Comparison of ENCODE assay signal across 1 cellular context in genomic region chr12:113385282-113385882, GRCh38.
TF ChIP-seq lines count a peak whose summit lies in the region.

No MANE protein-coding gene starts in this region.

TF ChIP-seq in GM12878, 131 proteins besides CTCF, POLR2A, EP300 and RAD21:
- TF ChIP-seq, protein P1, sequence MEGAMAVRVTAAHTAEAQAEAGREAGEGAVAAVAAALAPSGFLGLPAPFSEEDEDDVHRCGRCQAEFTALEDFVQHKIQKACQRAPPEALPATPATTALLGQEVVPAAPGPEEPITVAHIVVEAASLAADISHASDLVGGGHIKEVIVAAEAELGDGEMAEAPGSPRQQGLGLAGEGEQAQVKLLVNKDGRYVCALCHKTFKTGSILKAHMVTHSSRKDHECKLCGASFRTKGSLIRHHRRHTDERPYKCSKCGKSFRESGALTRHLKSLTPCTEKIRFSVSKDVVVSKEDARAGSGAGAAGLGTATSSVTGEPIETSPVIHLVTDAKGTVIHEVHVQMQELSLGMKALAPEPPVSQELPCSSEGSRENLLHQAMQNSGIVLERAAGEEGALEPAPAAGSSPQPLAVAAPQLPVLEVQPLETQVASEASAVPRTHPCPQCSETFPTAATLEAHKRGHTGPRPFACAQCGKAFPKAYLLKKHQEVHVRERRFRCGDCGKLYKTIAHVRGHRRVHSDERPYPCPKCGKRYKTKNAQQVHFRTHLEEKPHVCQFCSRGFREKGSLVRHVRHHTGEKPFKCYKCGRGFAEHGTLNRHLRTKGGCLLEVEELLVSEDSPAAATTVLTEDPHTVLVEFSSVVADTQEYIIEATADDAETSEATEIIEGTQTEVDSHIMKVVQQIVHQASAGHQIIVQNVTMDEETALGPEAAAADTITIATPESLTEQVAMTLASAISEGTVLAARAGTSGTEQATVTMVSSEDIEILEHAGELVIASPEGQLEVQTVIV (IDR thresholded peaks at IDR 0.05; ENCODE audit: borderline replicate concordance, partially characterized antibody) = no peak
- TF ChIP-seq HDAC6 (IDR thresholded peaks at IDR 0.05; ENCODE audit: unreplicated experiment) (no peak), SIX5 (IDR thresholded peaks at IDR 0.05; ENCODE audit: low read depth, low read length, severe bottlenecking) (no peak), DPF2 (IDR thresholded peaks at IDR 0.05) (no peak), SUPT20H (IDR thresholded peaks at IDR 0.05; ENCODE audit: borderline replicate concordance, control insufficient read depth, low read depth, low read length) (no peak)
- TF ChIP-seq, protein P2, sequence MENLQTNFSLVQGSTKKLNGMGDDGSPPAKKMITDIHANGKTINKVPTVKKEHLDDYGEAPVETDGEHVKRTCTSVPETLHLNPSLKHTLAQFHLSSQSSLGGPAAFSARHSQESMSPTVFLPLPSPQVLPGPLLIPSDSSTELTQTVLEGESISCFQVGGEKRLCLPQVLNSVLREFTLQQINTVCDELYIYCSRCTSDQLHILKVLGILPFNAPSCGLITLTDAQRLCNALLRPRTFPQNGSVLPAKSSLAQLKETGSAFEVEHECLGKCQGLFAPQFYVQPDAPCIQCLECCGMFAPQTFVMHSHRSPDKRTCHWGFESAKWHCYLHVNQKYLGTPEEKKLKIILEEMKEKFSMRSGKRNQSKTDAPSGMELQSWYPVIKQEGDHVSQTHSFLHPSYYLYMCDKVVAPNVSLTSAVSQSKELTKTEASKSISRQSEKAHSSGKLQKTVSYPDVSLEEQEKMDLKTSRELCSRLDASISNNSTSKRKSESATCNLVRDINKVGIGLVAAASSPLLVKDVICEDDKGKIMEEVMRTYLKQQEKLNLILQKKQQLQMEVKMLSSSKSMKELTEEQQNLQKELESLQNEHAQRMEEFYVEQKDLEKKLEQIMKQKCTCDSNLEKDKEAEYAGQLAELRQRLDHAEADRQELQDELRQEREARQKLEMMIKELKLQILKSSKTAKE (IDR thresholded peaks at IDR 0.05; ENCODE audit: low read depth, poor library complexity, severe bottlenecking) = no peak
